7 cellular contexts compared by ENCODE assay signal in the genomic region with DNA sequence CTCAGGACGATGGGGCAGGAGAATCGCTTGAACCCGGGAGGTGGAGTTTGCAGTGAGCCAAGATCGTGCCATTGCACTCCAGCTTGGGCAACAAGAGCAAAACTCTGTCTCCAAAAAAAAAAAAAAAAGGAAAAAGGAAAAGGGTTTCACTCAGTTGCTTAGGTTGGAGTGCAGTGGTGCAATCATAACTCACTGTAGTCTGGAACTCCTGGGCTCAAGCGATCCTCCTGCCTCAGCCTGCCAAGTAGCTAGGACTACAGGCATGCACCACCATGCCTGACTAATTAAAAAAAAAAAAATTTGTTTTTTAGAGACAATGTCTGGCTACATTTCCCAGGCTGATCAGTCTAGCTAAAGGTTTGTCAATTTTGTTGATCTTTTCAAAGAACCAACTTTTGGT.
A peak's percentile ranks its signal among the peaks of the same experiment; 100 is the strongest.
DNase-seq lines count a peak whose midpoint lies in the region; ATAC-seq, FAIRE-seq and TF ChIP-seq lines count a peak whose summit lies in the region.
"Not testable (repeated sequence)": the region's sequence is repeated elsewhere in the genome, so short reads cannot be mapped to it uniquely, and the experiment has no call there.

No MANE protein-coding gene starts in this region.

- TF ChIP-seq POLR2A in suprapubic skin (IDR thresholded peaks at IDR 0.05), result not testable (repeated sequence)

- H3K27ac ChIP-seq in suprapubic skin, result peak overlapping the region; percentile 20

- TF ChIP-seq EP300 in suprapubic skin (IDR thresholded peaks at IDR 0.05), result not testable (repeated sequence)

- peak; percentile 52 for ATAC-seq in SK-N-SH treated with all-trans-retinoic acid at 6 μM for 48 hours

- not testable (repeated sequence) for TF ChIP-seq CTCF in bronchial epithelial cell (IDR thresholded peaks at IDR 0.05; ENCODE audit: insufficient read depth, low read length, severe bottlenecking); suprapubic skin (IDR thresholded peaks at IDR 0.05)

- peaks cover 14% of the 10 kb centered on the region for H3K4me1 ChIP-seq in suprapubic skin

- peak; percentile 25 for DNase-seq in EH (ENCODE audit: low read depth)
- peak; percentile 51 for DNase-seq in NCI-H1694 treated with DMSO at 0.1 percent for 48 hours (lab: John Stamatoyannopoulos, UW)
- peak; percentile 27 for DNase-seq in bronchial epithelial cell (ENCODE audit: low read depth)
- DNase-seq in fibroblast of gingiva (ENCODE audit: low read depth), result peak; percentile 78
- peak; percentile 39 for DNase-seq in fibroblast of the conjunctiva (ENCODE audit: low read depth)
- not testable (repeated sequence) for DNase-seq in suprapubic skin (ENCODE audit: low spot score in 2 of 2)

- H3K27me3 ChIP-seq in bronchial epithelial cell (ENCODE audit: control insufficient read depth, insufficient read depth, low read length); suprapubic skin: not testable (repeated sequence)

- H3K36me3 ChIP-seq in bronchial epithelial cell (ENCODE audit: control insufficient read depth, insufficient read depth, low read length); suprapubic skin: not testable (repeated sequence)

- not testable (repeated sequence) for FAIRE-seq in bronchial epithelial cell (lab: Jason Lieb, UNC)

- H3K9me3 ChIP-seq in suprapubic skin, result not testable (repeated sequence)

- 37% methylated on average over 5 of the region's 5 CpGs for WGBS in suprapubic skin

- not testable (repeated sequence) for H3K4me3 ChIP-seq in bronchial epithelial cell (ENCODE audit: low read depth, low read length); suprapubic skin
